3 cellular contexts compared by ENCODE assay signal in genomic region chr12:112869091-112869490, GRCh38.
"Had no signal": no experiment of that assay in that cellular context is flagged by ENCODE, and none has a peak within 500 bp of the region (broad histone marks: within the 10 kb centered on the region; RNA-seq: fewer than 3 reads in every experiment).

No MANE protein-coding gene starts in this region.

- H3K4me3 ChIP-seq: GM12878 had no signal

- ATAC-seq: GM12878 had no signal

- DNase-seq: GDM1, GF-D8 had no signal
